Comparison of ENCODE assay signal across 19 cellular contexts in genomic region chr1:183687546-183688279, GRCh38. TPM values are rescaled to one million over a fixed set of nuclear protein-coding genes. Genes with fewer than 3 reads are reported as not detected.
DNase-seq lines count a peak whose midpoint lies in the region; ATAC-seq, FAIRE-seq and TF ChIP-seq lines count a peak whose summit lies in the region.
"Had no signal": no experiment of that assay in that cellular context is flagged by ENCODE, and none has a peak within 500 bp of the region (broad histone marks: within the 10 kb centered on the region; RNA-seq: fewer than 3 reads in every experiment).

No MANE protein-coding gene starts in this region.

- TF ChIP-seq CTCF in OCI-LY3 (IDR thresholded peaks at IDR 0.05; ENCODE audit: low read depth, low read length) (no peak), fibroblast of mammary gland (conservative IDR thresholded peaks at IDR 0.05; ENCODE audit: control insufficient read depth, insufficient read depth, low read depth, low read length) (no peak), spleen (IDR thresholded peaks at IDR 0.05 in 8 of 11, conservative IDR thresholded peaks at IDR 0.05 in 3 of 11) (no peak)

- no peak overlapping the region for H3K9ac ChIP-seq in OCI-LY3 (ENCODE audit: low read length)
- H3K9ac ChIP-seq: BLaER1 had no signal

- no peak for DNase-seq in GM12891 (ENCODE audit: insufficient read length, low spot score)
- DNase-seq in fibroblast of mammary gland (ENCODE audit: low read depth): peak; percentile 10
- DNase-seq in stromal cell of bone marrow (ENCODE audit: low read depth): peak; percentile 13
- no peak for DNase-seq in NCI-H1092 (lab: John Stamatoyannopoulos, UW)
- DNase-seq in spleen: no peak
- DNase-seq: CD4-positive, alpha-beta memory T cell; DMS153; GDM1; NCI-H1105 treated with DMSO at 0.1 percent for 48 hours; NCI-H1694; NCI-H2081 treated with DMSO at 0.1 percent for 48 hours; NCI-H774 had no signal

- peak; percentile 13 for FAIRE-seq in GM12891 (lab: Jason Lieb, UNC)
- FAIRE-seq: A549, H1 had no signal

- H3K27ac ChIP-seq in OCI-LY3 (ENCODE audit: low read length) (no peak overlapping the region), spleen (no peak overlapping the region)
- H3K27ac ChIP-seq: A549, BLaER1 had no signal

- intact Hi-C loops in spleen (cut with DNase I; ENCODE audit: low total_unique reads): no loop called here

- TF ChIP-seq POLR2A in GM12891 (IDR thresholded peaks at IDR 0.05; ENCODE audit: low read depth, low read length) (no peak), spleen (IDR thresholded peaks at IDR 0.05) (no peak)

- no peaks in the 10 kb centered on the region for H3K36me3 ChIP-seq in OCI-LY3 (replicated peaks; ENCODE audit: low read depth, low read length)
- H3K36me3 ChIP-seq in spleen: no peaks in the 10 kb centered on the region
- H3K36me3 ChIP-seq: BLaER1 had no signal

- H3K4me3 ChIP-seq in OCI-LY3 (ENCODE audit: low read length) (no peak overlapping the region), fibroblast of mammary gland (ENCODE audit: control insufficient read depth, low read depth, low read length) (no peak overlapping the region), spleen (no peak overlapping the region)
- H3K4me3 ChIP-seq: A549, BLaER1 had no signal

- ATAC-seq in HG02798 (IDR thresholded peaks at IDR 0.05; ENCODE audit: poor library complexity, unreplicated experiment): no peak
- ATAC-seq: A549 had no signal

- no peaks in the 10 kb centered on the region for H3K9me3 ChIP-seq in OCI-LY3 (ENCODE audit: insufficient read depth, low read length)
- no peaks in the 10 kb centered on the region for H3K9me3 ChIP-seq in spleen
- H3K9me3 ChIP-seq: A549 had no signal

- no peak overlapping the region for H2AFZ ChIP-seq in OCI-LY3 (ENCODE audit: low read depth, low read length)

- H3K27me3 ChIP-seq in OCI-LY3 (ENCODE audit: low read depth, low read length): no peaks in the 10 kb centered on the region
- peaks cover 0 to 5% (median 0%) of the 10 kb centered on the region in 7 donors for H3K27me3 ChIP-seq in spleen (replicated peaks in 1 of 7)
- H3K27me3 ChIP-seq: BLaER1 had no signal

- H3K4me1 ChIP-seq in OCI-LY3 (ENCODE audit: low read length): peaks cover 32% of the 10 kb centered on the region
- peaks cover 0 to 8% (median 5%) of the 10 kb centered on the region in 6 donors for H3K4me1 ChIP-seq in spleen
- H3K4me1 ChIP-seq: BLaER1 had no signal

- peak overlapping the region; percentile 36 for H3K4me2 ChIP-seq in OCI-LY3 (ENCODE audit: low read length)
- H3K4me2 ChIP-seq: A549, BLaER1 had no signal

- H4K20me1 ChIP-seq in OCI-LY3 (ENCODE audit: insufficient read depth, low read length): no peaks in the 10 kb centered on the region
- H4K20me1 ChIP-seq: BLaER1 had no signal

- WGBS in spleen, 5 donors: 80 to 91% (median 86%) methylated on average over 2 of the region's 2 CpGs

- no peaks in the 10 kb centered on the region for H3K79me2 ChIP-seq in OCI-LY3 (ENCODE audit: low read length)

TF ChIP-seq in GM12891, 5 proteins besides CTCF, POLR2A, EP300 and RAD21:
- TF ChIP-seq TAF1 (IDR thresholded peaks at IDR 0.05; ENCODE audit: low read depth, low read length) (no peak), POLR2AphosphoS5 (IDR thresholded peaks at IDR 0.05; ENCODE audit: low read depth, low read length) (no peak), PAX5 (IDR thresholded peaks at IDR 0.05; ENCODE audit: insufficient read depth, low read length, severe bottlenecking) (no peak), POU2F2 (IDR thresholded peaks at IDR 0.05; ENCODE audit: low read depth, low read length) (no peak), SPI1 (IDR thresholded peaks at IDR 0.05; ENCODE audit: low read depth, low read length) (peak; percentile 51)

RNA-seq across cellular contexts. Expression of gene APOBEC4, which starts 34.6 kb away (rescaled TPM):
- 0.04 TPM for polyA plus RNA-seq in GM12891 (2012; ENCODE audit: low read depth, missing spikeins)
- total RNA-seq in spleen: not detected
- polyA plus RNA-seq in spleen: not detected
- total RNA-seq: CD4-positive, alpha-beta memory T cell; Daoy; H1; NCI-H460 had no signal
- polyA plus RNA-seq: A549; CD4-positive, alpha-beta memory T cell; H1 had no signal

RNA-seq across cellular contexts. Expression of gene ARPC5, which starts 52.1 kb away (rescaled TPM):
- 240 TPM for polyA plus RNA-seq in GM12891 (2012; ENCODE audit: low read depth, missing spikeins)
- total RNA-seq in spleen: 100 to 1,000 TPM; 141 to 221 (median 171) TPM
- polyA plus RNA-seq in spleen: 100 to 1,000 TPM; 122 to 208 (median 190) TPM

Comparison
In these comparisons a context has a peak if more than half of its experiments do, and no peak if none do; other contexts are left out.
1. DNase-seq: peak in fibroblast of mammary gland (single experiment) and stromal cell of bone marrow (single experiment); none in GM12891 (single experiment), NCI-H1092 (single experiment) and spleen (single experiment).